ENCODE assay signal across 18 cellular contexts in genomic region chr18:45253973-45254372, GRCh38.
DNase-seq lines count a peak whose midpoint lies in the region; ATAC-seq, FAIRE-seq and TF ChIP-seq lines count a peak whose summit lies in the region.
"Had no signal": no experiment of that assay in that cellular context is flagged by ENCODE, and none has a peak within 500 bp of the region (broad histone marks: within the 10 kb centered on the region; RNA-seq: fewer than 3 reads in every experiment).

No MANE protein-coding gene starts in this region.

- H3K56ac ChIP-seq in H1 (replicated peaks; ENCODE audit: insufficient read length, low read depth, low read length), result no peak overlapping the region
- no peak overlapping the region for H3K56ac ChIP-seq in mesendoderm (ENCODE audit: low read length)

- H3K79me1 ChIP-seq in H1 (ENCODE audit: low read depth, low read length) (no peaks in the 10 kb centered on the region), mesendoderm (ENCODE audit: low read length) (no peaks in the 10 kb centered on the region)

- no peak for FAIRE-seq in H1 (lab: Jason Lieb, UNC)
- FAIRE-seq: D721Med, G401.6, GM12892, RCC 7860 had no signal

- H3K4ac ChIP-seq in H1 (replicated peaks; ENCODE audit: insufficient read length, low read depth, low read length) (no peak overlapping the region), mesendoderm (ENCODE audit: low read depth, low read length) (no peak overlapping the region)

- H3K4me1 Mint-ChIP-seq in effector memory CD8-positive, alpha-beta T cell (ENCODE audit: low read depth in 2 of 2), result no peaks in the 10 kb centered on the region

- CTCF ChIA-PET in H1 (lab: Charles Lee; ENCODE audit: partially characterized antibody), result interaction anchor here (0.9 to 2.1 kb wide), 6 partner anchors 10 to 131 kb away, joined by 3 to 5 read pairs (median 4); no protein-coding TSS in a partner anchor

- H2BK120ac ChIP-seq in H1 (replicated peaks; ENCODE audit: low read depth, low read length), result no peak overlapping the region
- H2BK120ac ChIP-seq in mesendoderm (ENCODE audit: low read depth, low read length), result no peak overlapping the region

- no peaks in the 10 kb centered on the region for H3K23me2 ChIP-seq in H1 (ENCODE audit: low read depth, low read length)

- TF ChIP-seq CTCF in H1 (IDR thresholded peaks at IDR 0.05; ENCODE audit: control extremely low read depth in 1 of 3, insufficient read depth in 1 of 3, low read depth in 1 of 3, low read length in 3 of 3), result no peak
- TF ChIP-seq CTCF in psoas muscle (IDR thresholded peaks at IDR 0.05), result no peak
- no peak for TF ChIP-seq CTCF in vagina (IDR thresholded peaks at IDR 0.05)

- no peak for TF ChIP-seq EP300 in H1 (IDR thresholded peaks at IDR 0.05; ENCODE audit: borderline replicate concordance in 1 of 2, low read depth in 2 of 2, low read length in 2 of 2)

- no peaks in the 10 kb centered on the region for H4K20me1 ChIP-seq in H1 (replicated peaks in 1 of 2; ENCODE audit: control insufficient read depth in 1 of 2, insufficient read depth in 2 of 2, low read length in 2 of 2)

- no peaks in the 10 kb centered on the region for H3K36me3 ChIP-seq in H1 (ENCODE audit: control insufficient read depth in 2 of 4, insufficient read depth in 4 of 4, low read length in 3 of 4)
- no peaks in the 10 kb centered on the region for H3K36me3 ChIP-seq in psoas muscle (ENCODE audit: insufficient read depth in 1 of 2, low read depth in 1 of 2)
- no peaks in the 10 kb centered on the region for H3K36me3 ChIP-seq in vagina
- no peaks in the 10 kb centered on the region for H3K36me3 ChIP-seq in mesendoderm (ENCODE audit: control insufficient read depth, insufficient read depth, low read length)

- H3K14ac ChIP-seq in H1 (ENCODE audit: insufficient read length), result no peak overlapping the region

- TF ChIP-seq RAD21 in H1 (IDR thresholded peaks at IDR 0.05 in 1 of 2, conservative IDR thresholded peaks at IDR 0.05 in 1 of 2; ENCODE audit: low read depth in 2 of 2, low read length in 2 of 2), result no peak

- H3K23ac ChIP-seq in H1 (ENCODE audit: insufficient read length), result no peak overlapping the region
- H3K23ac ChIP-seq in mesendoderm (ENCODE audit: low read length), result no peak overlapping the region

- H3K79me2 ChIP-seq in H1 (ENCODE audit: control insufficient read depth in 1 of 2, insufficient read depth in 2 of 2, low read length in 2 of 2) (no peaks in the 10 kb centered on the region), mesendoderm (ENCODE audit: control insufficient read depth, insufficient read depth, low read length) (no peaks in the 10 kb centered on the region)

- H2BK12ac ChIP-seq in H1 (ENCODE audit: low read depth, low read length), result no peak overlapping the region

- H2AFZ ChIP-seq in H1 (ENCODE audit: low read length), result no peak overlapping the region

- 96% methylated on average over 5 of the region's 5 CpGs; no CpG with 5 or more reads in 1 of the 2 experiments for WGBS in H1 (ENCODE audit: extremely low coverage in 1 of 2, insufficient coverage in 1 of 2, insufficient read length in 1 of 2, insufficient replicate concordance in 2 of 2, low coverage in 1 of 2, low lambda C conversion rate in 2 of 2, missing lambda C conversion rate in 1 of 2), 2 experiments
- 51 to 67% (median 52%) methylated on average over 5 of the region's 5 CpGs for WGBS in psoas muscle, 3 donors
- no CpG with 5 or more reads among the region's 5 CpGs for WGBS in mesendoderm (ENCODE audit: extremely low coverage, insufficient coverage, low lambda C conversion rate)

- no peak for DNase-seq in H1 (ENCODE audit: low read depth in 1 of 2, low spot score in 2 of 2)
- DNase-seq in left ventricle myocardium superior, result peak; percentile 56
- peak in 1 of 2 donors; percentile 68 for DNase-seq in psoas muscle
- no peak for DNase-seq in vagina (ENCODE audit: extremely low spot score in 2 of 2)
- no peak for DNase-seq in mesendoderm
- no peak for DNase-seq in effector memory CD8-positive, alpha-beta T cell
- no peak for DNase-seq in anterior cingulate cortex (lab: John Stamatoyannopoulos, UW)
- DNase-seq: CD8-positive, alpha-beta T cell; DMS79 treated with DMSO at 0.1 percent for 48 hours; NCI-H1417 treated with DMSO at 0.1 percent for 48 hours; NCI-H2029; NCI-H510A treated with DMSO at 0.1 percent for 48 hours; SIG-M5 had no signal

- no peaks in the 10 kb centered on the region for H3K9me3 Mint-ChIP-seq in effector memory CD8-positive, alpha-beta T cell
- H3K9me3 Mint-ChIP-seq: CD8-positive, alpha-beta T cell; IgD-negative memory B cell had no signal

- no peak overlapping the region for H3K27ac Mint-ChIP-seq in effector memory CD8-positive, alpha-beta T cell
- H3K27ac Mint-ChIP-seq: CD8-positive, alpha-beta T cell; IgD-negative memory B cell had no signal

- H3K4me1 ChIP-seq in H1 (replicated peaks in 1 of 4; ENCODE audit: control insufficient read depth in 3 of 4, insufficient read depth in 4 of 4, low read length in 3 of 4) (no peaks in the 10 kb centered on the region), psoas muscle (peaks cover 9% of the 10 kb centered on the region), vagina (peaks cover 27% of the 10 kb centered on the region), mesendoderm (ENCODE audit: control insufficient read depth, low read depth, low read length) (no peaks in the 10 kb centered on the region)

- no peak overlapping the region for H4K91ac ChIP-seq in H1 (replicated peaks; ENCODE audit: insufficient read length, low read length)

- H3K9ac ChIP-seq in H1 (replicated peaks in 1 of 4; ENCODE audit: extremely low read depth in 1 of 4, low read depth in 3 of 4, low read length in 3 of 4) (no peak overlapping the region; a peak in 1 of 7 replicates), mesendoderm (ENCODE audit: low read length) (no peak overlapping the region)

- H3K18ac ChIP-seq in H1 (ENCODE audit: extremely low read depth, low read length), result no peak overlapping the region
- no peak overlapping the region for H3K18ac ChIP-seq in mesendoderm (ENCODE audit: low read length)

- H3K4me3 Mint-ChIP-seq in effector memory CD8-positive, alpha-beta T cell, result no peak overlapping the region
- H3K4me3 Mint-ChIP-seq: CD8-positive, alpha-beta T cell; IgD-negative memory B cell had no signal

- H3K4me2 ChIP-seq in H1 (ENCODE audit: insufficient read depth in 1 of 2, low read depth in 2 of 2, low read length in 2 of 2) (no peak overlapping the region), mesendoderm (ENCODE audit: low read length) (no peak overlapping the region)

- H3K27ac ChIP-seq in H1 (ENCODE audit: low read depth, low read length), result no peak overlapping the region
- peak overlapping the region; percentile 44 for H3K27ac ChIP-seq in psoas muscle
- H3K27ac ChIP-seq in vagina, result peak overlapping the region; percentile 68
- H3K27ac ChIP-seq in mesendoderm (ENCODE audit: low read depth, low read length), result no peak overlapping the region

- no peaks in the 10 kb centered on the region for H3K36me3 Mint-ChIP-seq in effector memory CD8-positive, alpha-beta T cell (ENCODE audit: insufficient read depth)
- H3K36me3 Mint-ChIP-seq: CD8-positive, alpha-beta T cell; IgD-negative memory B cell had no signal

- H3K27me3 ChIP-seq in H1 (replicated peaks in 1 of 4; ENCODE audit: control insufficient read depth in 3 of 4, extremely low read depth in 1 of 4, insufficient read depth in 3 of 4, low read length in 3 of 4) (no peaks in the 10 kb centered on the region), psoas muscle (ENCODE audit: insufficient read depth in 3 of 3, low read length in 2 of 3) (no peaks in the 10 kb centered on the region), vagina (no peaks in the 10 kb centered on the region), mesendoderm (ENCODE audit: insufficient read depth, low read length, poor library complexity) (no peaks in the 10 kb centered on the region)

- H2AK5ac ChIP-seq in H1 (ENCODE audit: low read depth, low read length), result no peak overlapping the region
- no peak overlapping the region for H2AK5ac ChIP-seq in mesendoderm (ENCODE audit: low read length)

- H2BK5ac ChIP-seq in H1 (ENCODE audit: low read depth, low read length), result no peak overlapping the region
- no peak overlapping the region for H2BK5ac ChIP-seq in mesendoderm (ENCODE audit: low read length)

- POLR2A ChIA-PET in H1 (lab: Charles Lee; ENCODE audit: partially characterized antibody), result no interaction called here

- no peak for TF ChIP-seq POLR2A in H1 (IDR thresholded peaks at IDR 0.05; ENCODE audit: control extremely low read depth in 1 of 2, low read depth in 2 of 2, low read length in 2 of 2)
- no peak for TF ChIP-seq POLR2A in vagina (IDR thresholded peaks at IDR 0.05)

- H4K5ac ChIP-seq in H1 (ENCODE audit: insufficient read length, low read depth, low read length), result no peak overlapping the region
- no peak overlapping the region for H4K5ac ChIP-seq in mesendoderm (ENCODE audit: low read length)

- H3K9me3 ChIP-seq in H1 (ENCODE audit: insufficient read depth in 2 of 2, low read depth in 1 of 2, low read length in 1 of 2) (no peaks in the 10 kb centered on the region), psoas muscle (no peaks in the 10 kb centered on the region), vagina (no peaks in the 10 kb centered on the region)

- intact Hi-C loops in left ventricle myocardium superior (cut with micrococcal nuclease), result no loop called here
- intact Hi-C loops in psoas muscle (cut with DNase I), result no loop called here
- intact Hi-C loops in vagina (cut with DNase I), result no loop called here

- peak overlapping the region; percentile 51; the same call in 1 of the 2 replicates for H2BK15ac ChIP-seq in H1 (ENCODE audit: low read length)
- H2BK15ac ChIP-seq in mesendoderm (replicated peaks; ENCODE audit: low read depth), result no peak overlapping the region

- H3K4me3 ChIP-seq in H1 (ENCODE audit: extremely low read depth in 1 of 4, insufficient read depth in 2 of 4, low read depth in 3 of 4, low read length in 4 of 4) (no peak overlapping the region), psoas muscle (no peak overlapping the region), vagina (no peak overlapping the region), mesendoderm (ENCODE audit: low read length) (no peak overlapping the region)

- ATAC-seq in left ventricle myocardium superior (peak; percentile 3), psoas muscle (no peak)
- ATAC-seq in effector memory CD8-positive, alpha-beta T cell (replicated peaks), result no peak
- ATAC-seq: CD8-positive, alpha-beta T cell had no signal

- peaks cover 24 to 29% of the 10 kb centered on the region in 2 donors for H3K27me3 Mint-ChIP-seq in effector memory CD8-positive, alpha-beta T cell
- H3K27me3 Mint-ChIP-seq: IgD-negative memory B cell had no signal

- H4K8ac ChIP-seq in H1 (ENCODE audit: extremely low read depth, insufficient read depth, low read length) (no peak overlapping the region), mesendoderm (ENCODE audit: low read depth, low read length) (no peak overlapping the region)

- H2BK20ac ChIP-seq in H1 (ENCODE audit: low read length), result no peak overlapping the region

TF ChIP-seq in H1, 55 proteins besides CTCF, POLR2A, EP300 and RAD21 (continues in another document):
- no peak for TF ChIP-seq TEAD4 (IDR thresholded peaks at IDR 0.05; ENCODE audit: low read depth, low read length)
- TF ChIP-seq TAF1 (IDR thresholded peaks at IDR 0.05; ENCODE audit: low read depth, low read length), result no peak
- TF ChIP-seq SP2 (IDR thresholded peaks at IDR 0.05; ENCODE audit: low read length), result no peak
- no peak for TF ChIP-seq KDM4A (IDR thresholded peaks at IDR 0.05; ENCODE audit: low read depth, low read length, severe bottlenecking)
- TF ChIP-seq BCL11A (IDR thresholded peaks at IDR 0.05; ENCODE audit: low read depth in 2 of 2, low read length in 2 of 2), result no peak
- TF ChIP-seq KDM5A (IDR thresholded peaks at IDR 0.05; ENCODE audit: low read length), result no peak

Comparison
In these comparisons a context has a peak if more than half of its experiments do, and no peak if none do; other contexts are left out.
1. H3K27ac ChIP-seq: peak in psoas muscle (single experiment) and vagina (single experiment); none in H1 (single experiment) and mesendoderm (single experiment).